Comparison of ENCODE assay signal across 8 cellular contexts in the genomic region with DNA sequence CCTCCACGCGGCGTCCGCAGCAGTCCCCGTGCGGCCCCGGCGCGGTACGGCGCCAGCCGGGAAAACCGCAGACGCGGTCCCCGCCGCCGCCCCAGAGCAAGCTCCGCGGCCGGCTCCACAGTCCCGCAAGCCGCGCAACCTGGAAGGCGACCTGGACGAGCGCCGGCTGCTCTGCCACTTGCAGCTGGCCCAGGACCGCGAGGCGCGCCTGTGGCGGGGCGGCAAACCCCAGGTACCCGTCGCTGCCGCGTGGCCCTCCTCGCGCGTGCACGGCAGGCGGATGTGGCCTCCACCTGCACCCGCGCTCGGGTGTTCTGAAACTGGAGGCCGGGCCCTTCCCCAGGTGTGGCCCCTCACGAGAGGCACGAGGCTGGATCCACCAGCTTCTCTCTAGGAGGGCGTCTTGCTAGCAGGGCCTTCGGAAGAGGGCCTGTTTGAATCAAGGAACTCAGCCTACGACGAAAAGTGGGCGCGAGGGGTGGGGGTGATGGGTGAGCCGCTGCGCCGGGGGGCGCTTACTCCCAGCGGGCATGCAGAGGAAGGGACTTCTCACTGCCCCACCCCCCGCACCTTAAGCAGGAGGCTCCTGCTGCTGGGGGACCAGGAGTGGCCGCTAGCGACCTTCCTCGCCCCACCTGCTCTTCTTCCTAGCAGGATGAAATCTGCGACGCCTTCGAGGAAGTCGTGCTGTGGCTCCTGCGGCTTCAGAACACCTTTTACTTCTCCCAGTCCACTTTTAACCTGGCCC. TPM values are rescaled to one million over a fixed set of nuclear protein-coding genes. Genes with fewer than 3 reads are reported as not detected.
DNase-seq lines count a peak whose midpoint lies in the region; ATAC-seq lines count a peak whose summit lies in the region.

No MANE protein-coding gene starts in this region.

- peaks cover 9% of the 10 kb centered on the region for H3K36me3 Mint-ChIP-seq in activated T-helper 17 cell treated with anti-CD3 and anti-CD28 coated beads, Interleukin-2, amount 50 U/mL, for 72 hours (ENCODE audit: low read depth)
- no peaks in the 10 kb centered on the region for H3K36me3 Mint-ChIP-seq in immature natural killer cell

- H3K4me1 Mint-ChIP-seq in activated T-helper 17 cell treated with anti-CD3 and anti-CD28 coated beads, Interleukin-2, amount 50 U/mL, for 72 hours, result peaks cover 20% of the 10 kb centered on the region
- peaks cover 0 to 2% of the 10 kb centered on the region in 2 donors for H3K4me1 Mint-ChIP-seq in immature natural killer cell

- H3K9me3 Mint-ChIP-seq in activated T-helper 17 cell treated with anti-CD3 and anti-CD28 coated beads, Interleukin-2, amount 50 U/mL, for 72 hours, result no peaks in the 10 kb centered on the region
- peaks cover 0 to 2% (median 0%) of the 10 kb centered on the region in 6 donors for H3K9me3 Mint-ChIP-seq in immature natural killer cell

- H3K27ac Mint-ChIP-seq in activated T-helper 17 cell treated with anti-CD3 and anti-CD28 coated beads, Interleukin-2, amount 50 U/mL, for 72 hours, result peak overlapping the region; percentile 28
- no peak overlapping the region for H3K27ac Mint-ChIP-seq in immature natural killer cell

- in situ Hi-C loops in G401 (cut with HindIII; ENCODE audit: low sequenced_read_pairs), result no loop called here

- H3K27me3 Mint-ChIP-seq in activated T-helper 17 cell treated with anti-CD3 and anti-CD28 coated beads, Interleukin-2, amount 50 U/mL, for 72 hours, result no peaks in the 10 kb centered on the region
- H3K27me3 Mint-ChIP-seq in immature natural killer cell (ENCODE audit: low read depth in 3 of 3), result peaks cover 6 to 12% (median 6%) of the 10 kb centered on the region in 3 donors

- peak; percentile 22 for ATAC-seq in HG02642 (IDR thresholded peaks at IDR 0.05; ENCODE audit: poor library complexity, unreplicated experiment)
- ATAC-seq in activated T-helper 17 cell treated with anti-CD3 and anti-CD28 coated beads, Interleukin-2, amount 50 U/mL, for 72 hours (replicated peaks), result peak; percentile 7
- ATAC-seq in HG03432 (IDR thresholded peaks at IDR 0.05; ENCODE audit: unreplicated experiment), result no peak
- ATAC-seq in HG02759 (IDR thresholded peaks at IDR 0.05; ENCODE audit: unreplicated experiment), result no peak

- DNase-seq in immature natural killer cell, result peak in 1 of 3 donors; percentile 17
- DNase-seq in stimulated activated CD8-positive, alpha-beta memory T cell treated with anti-CD3 and anti-CD28 coated beads, Interleukin-4, amount 100 ng/mL, for 4 hours (ENCODE audit: low read depth in 2 of 2, low spot score in 1 of 2), result peak; percentile 9 to 32
- no peak for DNase-seq in GOT3 (lab: John Stamatoyannopoulos, UW)
- DNase-seq in G401 (ENCODE audit: low spot score), result no peak

- H3K4me3 Mint-ChIP-seq in activated T-helper 17 cell treated with anti-CD3 and anti-CD28 coated beads, Interleukin-2, amount 50 U/mL, for 72 hours, result peak overlapping the region; percentile 54
- peak overlapping the region; percentile 50 to 63 (median 57) for H3K4me3 Mint-ChIP-seq in immature natural killer cell

RNA-seq across cellular contexts. Expression of gene CCNI2, which starts 0.6 kb away (rescaled TPM):
- 1 to 10 TPM; 1.2 to 3.3 TPM for total RNA-seq in activated T-helper 17 cell treated with anti-CD3 and anti-CD28 coated beads, Interleukin-2, amount 50 U/mL, for 72 hours
- 1 to 10 TPM in 1 of 3 donors, under 1 TPM in 1, not detected in 1; 0.13 to 1.3 TPM for polyA plus RNA-seq in immature natural killer cell
- 0.07 TPM in 1 of 2 replicates, not detected in the other for total RNA-seq in G401 (2014; rRNA removed; shearing (Covaris generic))

RNA-seq across cellular contexts. Expression of gene KIF3A, which starts 10.5 kb away (rescaled TPM):
- 10 to 100 TPM in 1 of 2 donors, 1 to 10 TPM in 1; 8.3 to 13.9 TPM for total RNA-seq in activated T-helper 17 cell treated with anti-CD3 and anti-CD28 coated beads, Interleukin-2, amount 50 U/mL, for 72 hours
- polyA plus RNA-seq in immature natural killer cell, result 10 to 100 TPM in 1 of 3 donors, 1 to 10 TPM in 2; 7.4 to 13.5 (median 8.2) TPM
- total RNA-seq in G401 (2014; rRNA removed; shearing (Covaris generic)), result 1.4 and 6.4 TPM in 2 replicates

RNA-seq across cellular contexts. Expression of gene SEPTIN8, which starts 29.2 kb away (rescaled TPM):
- total RNA-seq in activated T-helper 17 cell treated with anti-CD3 and anti-CD28 coated beads, Interleukin-2, amount 50 U/mL, for 72 hours, result 10 to 100 TPM; 13.6 to 14.7 TPM
- polyA plus RNA-seq in immature natural killer cell, result 1 to 10 TPM in 2 of 3 donors, under 1 TPM in 1; 0.79 to 1.3 (median 1.2) TPM
- 33.3 and 47.8 TPM in 2 replicates for total RNA-seq in G401 (2014; rRNA removed; shearing (Covaris generic))

Comparison
In these comparisons a context has a peak if more than half of its experiments do, and no peak if none do; other contexts are left out.
1. ATAC-seq: peak in HG02642 (single experiment) and activated T-helper 17 cell treated with anti-CD3 and anti-CD28 coated beads, Interleukin-2, amount 50 U/mL, for 72 hours (single experiment); none in HG03432 (single experiment) and HG02759 (single experiment).
2. DNase-seq: peak in stimulated activated CD8-positive, alpha-beta memory T cell treated with anti-CD3 and anti-CD28 coated beads, Interleukin-4, amount 100 ng/mL, for 4 hours (2 of 2); none in GOT3 (single experiment) and G401 (single experiment).